ENCODE assay signal across 8 cellular contexts in the genomic region with DNA sequence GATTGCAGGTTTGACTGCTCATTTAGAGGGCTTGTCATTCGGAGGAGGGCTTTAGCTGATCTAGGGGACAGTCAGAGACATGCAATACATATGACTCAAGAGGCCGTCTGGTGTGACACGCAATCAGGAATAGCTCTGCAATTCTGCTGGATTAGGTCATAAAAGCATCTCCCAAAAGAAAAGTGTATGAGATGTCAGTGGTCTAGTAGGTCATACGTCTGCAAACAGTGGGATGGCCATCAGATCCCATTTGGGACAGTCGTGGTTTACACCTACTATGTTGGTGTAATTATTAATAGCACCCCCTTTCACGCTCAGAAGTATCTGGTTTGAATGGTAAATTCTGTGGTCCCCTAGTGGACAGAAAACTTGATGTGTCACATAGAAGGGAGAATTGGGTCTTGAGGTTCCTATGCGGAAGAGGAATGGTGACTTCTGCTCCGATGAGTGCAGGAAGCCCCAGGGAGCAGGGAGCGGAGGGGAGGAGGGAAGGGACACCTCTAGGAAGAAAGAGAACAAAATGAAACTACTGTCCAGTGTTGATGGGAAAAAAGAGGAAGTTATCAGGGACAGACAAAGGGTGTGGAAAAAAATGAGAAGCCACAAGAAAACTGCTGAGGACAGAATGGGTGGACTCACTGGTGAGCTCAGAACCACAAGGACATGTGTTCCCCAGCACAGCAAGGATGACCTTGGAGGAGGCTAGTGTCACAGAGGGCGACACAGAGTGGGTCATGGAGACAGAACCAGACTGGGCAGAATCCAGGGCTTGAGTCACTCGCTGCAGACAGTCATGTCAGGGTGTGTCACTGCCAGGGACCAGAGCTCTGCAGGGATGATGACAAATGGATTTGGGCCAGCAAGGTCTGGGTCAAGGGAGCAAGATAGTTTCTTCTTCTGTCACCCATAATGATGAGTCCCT. TPM values are rescaled to one million over a fixed set of nuclear protein-coding genes. Genes with fewer than 3 reads are reported as not detected.
DNase-seq lines count a peak whose midpoint lies in the region; ATAC-seq and TF ChIP-seq lines count a peak whose summit lies in the region.

No MANE protein-coding gene starts in this region.

- no peak overlapping the region for H3K4me3 Mint-ChIP-seq in activated CD8-positive, alpha-beta T cell treated with anti-CD3 and anti-CD28 coated beads, Interleukin-2, amount 10 ng/mL, durations not matched to agents 7 days and 5 days

- DNase-seq in AG08395 (ENCODE audit: low spot score) (peak; percentile 73), lower leg skin (ENCODE audit: low spot score in 2 of 2) (peak; percentile 80 to 92), NCI-H524 treated with DMSO at 0.1 percent for 48 hours (lab: John Stamatoyannopoulos, UW) (no peak), cerebellum (ENCODE audit: low spot score) (no peak)
- DNase-seq in activated CD8-positive, alpha-beta T cell treated with anti-CD3 and anti-CD28 coated beads, Interleukin-2, amount 10 ng/mL, durations not matched to agents 7 days and 5 days = peak; percentile 29
- DNase-seq in activated CD4-positive, alpha-beta T cell treated with anti-CD3 and anti-CD28 coated beads, Interleukin-2, amount 50 U/mL, for 48 hours = no peak

- peaks cover 3% of the 10 kb centered on the region for H3K27me3 Mint-ChIP-seq in activated CD8-positive, alpha-beta T cell treated with anti-CD3 and anti-CD28 coated beads, Interleukin-2, amount 10 ng/mL, durations not matched to agents 7 days and 5 days (ENCODE audit: low read depth)

- POLR2A ChIA-PET in activated CD8-positive, alpha-beta T cell treated with anti-CD3 and anti-CD28 coated beads, Interleukin-2, amount 10 ng/mL, durations not matched to agents 7 days and 5 days (lab: Charles Lee) = interaction anchor here (1.9 to 2.3 kb wide), 2 partner anchors 11 to 36 kb away, joined by 6 to 12 read pairs; no protein-coding TSS in a partner anchor

- TF ChIP-seq POLR2A in lower leg skin (IDR thresholded peaks at IDR 0.05) = no peak

- peaks cover 86% of the 10 kb centered on the region for H3K4me1 Mint-ChIP-seq in activated CD8-positive, alpha-beta T cell treated with anti-CD3 and anti-CD28 coated beads, Interleukin-2, amount 10 ng/mL, durations not matched to agents 7 days and 5 days (ENCODE audit: low read depth)

- ATAC-seq in GM18517 (IDR thresholded peaks at IDR 0.05; ENCODE audit: unreplicated experiment) (peak; percentile 43), HG03196 (IDR thresholded peaks at IDR 0.05; ENCODE audit: unreplicated experiment) (peak; percentile 26)
- no peak for ATAC-seq in activated CD8-positive, alpha-beta T cell treated with anti-CD3 and anti-CD28 coated beads, Interleukin-2, amount 10 ng/mL, durations not matched to agents 7 days and 5 days

- H3K36me3 Mint-ChIP-seq in activated CD8-positive, alpha-beta T cell treated with anti-CD3 and anti-CD28 coated beads, Interleukin-2, amount 10 ng/mL, durations not matched to agents 7 days and 5 days (ENCODE audit: low read depth) = peaks cover 13% of the 10 kb centered on the region

- H3K4me3 ChIP-seq in lower leg skin (ENCODE audit: low read depth, poor library complexity, severe bottlenecking) = no peak overlapping the region

- CTCF ChIA-PET in activated CD8-positive, alpha-beta T cell treated with anti-CD3 and anti-CD28 coated beads, Interleukin-2, amount 10 ng/mL, durations not matched to agents 7 days and 5 days (lab: Charles Lee) = interaction anchor here (0.8 to 3.4 kb wide), 11 partner anchors 7 to 56 kb away, joined by 3 to 16 read pairs (median 4); no protein-coding TSS in a partner anchor

- H3K27ac Mint-ChIP-seq in activated CD8-positive, alpha-beta T cell treated with anti-CD3 and anti-CD28 coated beads, Interleukin-2, amount 10 ng/mL, durations not matched to agents 7 days and 5 days = peak overlapping the region; percentile 73

- WGBS in lower leg skin, 2 donors = 71 to 72% methylated on average over 11 of the region's 11 CpGs

- TF ChIP-seq CTCF in lower leg skin (IDR thresholded peaks at IDR 0.05) = no peak

- intact Hi-C loops in lower leg skin (cut with DNase I; ENCODE audit: low total_unique reads) = no loop called here

- peaks cover 4% of the 10 kb centered on the region for H3K9me3 Mint-ChIP-seq in activated CD8-positive, alpha-beta T cell treated with anti-CD3 and anti-CD28 coated beads, Interleukin-2, amount 10 ng/mL, durations not matched to agents 7 days and 5 days (ENCODE audit: insufficient read depth)

RNA-seq across cellular contexts. Expression of gene MAP3K8, which starts 59.9 kb away (rescaled TPM):
- total RNA-seq in activated CD8-positive, alpha-beta T cell treated with anti-CD3 and anti-CD28 coated beads, Interleukin-2, amount 10 ng/mL, durations not matched to agents 7 days and 5 days = 10 to 100 TPM; 26.0 to 27.7 TPM
- total RNA-seq in lower leg skin = 10 to 100 TPM; 27.0 to 41.8 (median 35.5) TPM
- 3.8 TPM for total RNA-seq in cerebellum

Comparison
In these comparisons a context has a peak if more than half of its experiments do, and no peak if none do; other contexts are left out.
1. DNase-seq: peak in AG08395 (single experiment), activated CD8-positive, alpha-beta T cell treated with anti-CD3 and anti-CD28 coated beads, Interleukin-2, amount 10 ng/mL, durations not matched to agents 7 days and 5 days (single experiment) and lower leg skin (2 of 2); none in NCI-H524 treated with DMSO at 0.1 percent for 48 hours (single experiment), cerebellum (single experiment) and activated CD4-positive, alpha-beta T cell treated with anti-CD3 and anti-CD28 coated beads, Interleukin-2, amount 50 U/mL, for 48 hours (0 of 2).